ENCODE assay signal across 1 cellular context in genomic region chr2:171793691-171794678, GRCh38.
TF ChIP-seq lines count a peak whose summit lies in the region.

No MANE protein-coding gene starts in this region.

TF ChIP-seq in GM23338, 12 proteins besides CTCF, POLR2A, EP300 and RAD21 (continued from another document):
- no peak for TF ChIP-seq ZNF462 (CRISPR knock-in tag; IDR thresholded peaks at IDR 0.05)
- no peak for TF ChIP-seq POLR2AphosphoS5 (IDR thresholded peaks at IDR 0.05; ENCODE audit: low read depth)
- TF ChIP-seq CREB1 (CRISPR knock-in tag; IDR thresholded peaks at IDR 0.05; ENCODE audit: low read depth) = no peak
